Comparison of ENCODE assay signal across 26 cellular contexts in genomic region chr1:225253784-225254183, GRCh38.
DNase-seq lines count a peak whose midpoint lies in the region; ATAC-seq and TF ChIP-seq lines count a peak whose summit lies in the region.
"Had no signal": no experiment of that assay in that cellular context is flagged by ENCODE, and none has a peak within 500 bp of the region (broad histone marks: within the 10 kb centered on the region; RNA-seq: fewer than 3 reads in every experiment).

No MANE protein-coding gene starts in this region.

- no peaks in the 10 kb centered on the region for H3K4me1 Mint-ChIP-seq in glutamatergic neuron (ENCODE audit: low read depth, unreplicated experiment)
- H3K4me1 Mint-ChIP-seq: endodermal cell, GM23338 had no signal

- H3K9ac ChIP-seq in GM23248 = no peak overlapping the region

- no peaks in the 10 kb centered on the region for H3K27me3 ChIP-seq in GM23248 (replicated peaks; ENCODE audit: insufficient read depth)
- H3K27me3 ChIP-seq: body of pancreas, right lobe of liver had no signal

- peaks cover 12% of the 10 kb centered on the region for H3K4me1 ChIP-seq in GM23248 (ENCODE audit: insufficient read depth)
- H3K4me1 ChIP-seq: body of pancreas, right lobe of liver had no signal

- no peaks in the 10 kb centered on the region for H3K9me3 Mint-ChIP-seq in glutamatergic neuron (ENCODE audit: unreplicated experiment)
- H3K9me3 Mint-ChIP-seq: activated naive CD4-positive, alpha-beta T cell treated with anti-CD3 and anti-CD28 coated beads, Interleukin-2, amount 50 U/mL, for 72 hours; GM23338 had no signal

- H3K36me3 Mint-ChIP-seq in glutamatergic neuron (ENCODE audit: unreplicated experiment) = peaks cover 3% of the 10 kb centered on the region
- H3K36me3 Mint-ChIP-seq: activated naive CD4-positive, alpha-beta T cell treated with anti-CD3 and anti-CD28 coated beads, Interleukin-2, amount 50 U/mL, for 72 hours; memory B cell; naive B cell had no signal

- no peak overlapping the region for H2AFZ ChIP-seq in GM23248
- H2AFZ ChIP-seq: GM23338 had no signal

- no peak overlapping the region for H3K27ac ChIP-seq in GM23248
- H3K27ac ChIP-seq: body of pancreas, C4-2B, right lobe of liver had no signal

- H3K27me3 Mint-ChIP-seq in glutamatergic neuron (ENCODE audit: unreplicated experiment) = no peaks in the 10 kb centered on the region

- H3K36me3 ChIP-seq in GM23248 (ENCODE audit: low read depth) = no peaks in the 10 kb centered on the region
- H3K36me3 ChIP-seq: right lobe of liver had no signal

- in situ Hi-C loops in GM23248 (cut with MboI) = no loop called here

- no peaks in the 10 kb centered on the region for H3K9me3 ChIP-seq in GM23248 (ENCODE audit: low read depth)
- H3K9me3 ChIP-seq: body of pancreas, right lobe of liver had no signal

- TF ChIP-seq CTCF in fibroblast of mammary gland (conservative IDR thresholded peaks at IDR 0.05; ENCODE audit: control insufficient read depth, insufficient read depth, low read depth, low read length) (no peak), glutamatergic neuron (IDR thresholded peaks at IDR 0.05; ENCODE audit: partially characterized antibody, unreplicated experiment) (no peak)

- no peaks in the 10 kb centered on the region for H3K79me2 ChIP-seq in GM23248 (ENCODE audit: insufficient read depth)

- H3K4me3 ChIP-seq in GM23248 = no peak overlapping the region
- H3K4me3 ChIP-seq in fibroblast of mammary gland (ENCODE audit: control insufficient read depth, low read depth, low read length) = no peak overlapping the region
- H3K4me3 ChIP-seq: body of pancreas, GM23338, right lobe of liver had no signal

- ATAC-seq in left colon = no peak
- ATAC-seq: activated naive CD4-positive, alpha-beta T cell treated with anti-CD3 and anti-CD28 coated beads, Interleukin-2, amount 50 U/mL, for 72 hours; body of pancreas; GM23338; right lobe of liver had no signal

- H3F3A ChIP-seq in GM23248 (ENCODE audit: insufficient read depth) = peaks cover 16% of the 10 kb centered on the region; the same call in 1 of the 2 replicates

- WGBS in GM23248 (ENCODE audit: low coverage in 1 of 2, low lambda C conversion rate in 2 of 2, missing lambda C conversion rate in 2 of 2), 2 experiments = 20% methylated on average over 3 of the region's 3 CpGs

- peak overlapping the region; percentile 5 for H3K4me2 ChIP-seq in GM23248 (ENCODE audit: unreplicated experiment)
- H3K4me2 ChIP-seq: GM23338 had no signal

- DNase-seq in A172 (ENCODE audit: low spot score) = peak; percentile 18
- DNase-seq in GM23248 = peak; percentile 79
- DNase-seq in RPMI7951 (ENCODE audit: low read depth) = peak; percentile 72
- peak; percentile 12 for DNase-seq in fibroblast of mammary gland (ENCODE audit: low read depth)
- no peak for DNase-seq in activated CD8-positive, alpha-beta memory T cell treated with anti-CD3 and anti-CD28 coated beads, Interleukin-2, amount 50 U/mL, for 4 hours
- DNase-seq in left colon = no peak
- no peak for DNase-seq in glutamatergic neuron
- DNase-seq in activated effector memory CD4-positive, alpha-beta T cell treated with anti-CD3 and anti-CD28 coated beads, Interleukin-2, amount 50 U/mL, for 16 hours = no peak
- DNase-seq: activated CD4-positive, alpha-beta T cell treated with anti-CD3 and anti-CD28 coated beads for 1 hour; activated CD8-positive, alpha-beta memory T cell treated with anti-CD3 and anti-CD28 coated beads for 24 hours; activated T-cell treated with anti-CD3 and anti-CD28 coated beads, Interleukin-2, amount 50 U/mL, for 48 hours; body of pancreas; endodermal cell; GF-D8; Karpas-422; kidney; naive B cell; NCI-H1092; NCI-H2029; NCI-H446 treated with DMSO at 0.1 percent for 48 hours; right lobe of liver; stimulated activated CD4-positive, alpha-beta T cell treated with anti-CD3 and anti-CD28 coated beads, Interleukin-15, amount 100 ng/mL, for 24 hours had no signal

- intact Hi-C loops in left colon (cut with DNase I, micrococcal nuclease) = no loop called here

- H3K9me2 ChIP-seq in GM23248 (ENCODE audit: insufficient read depth) = no peaks in the 10 kb centered on the region

- no peaks in the 10 kb centered on the region for H4K20me1 ChIP-seq in GM23248 (ENCODE audit: insufficient read depth)

- H3K27ac Mint-ChIP-seq in glutamatergic neuron (ENCODE audit: unreplicated experiment) = no peak overlapping the region
- H3K27ac Mint-ChIP-seq: activated naive CD4-positive, alpha-beta T cell treated with anti-CD3 and anti-CD28 coated beads, Interleukin-2, amount 50 U/mL, for 72 hours; endodermal cell; GM23338; memory B cell; naive B cell had no signal

- no peak overlapping the region for H3K4me3 Mint-ChIP-seq in glutamatergic neuron (ENCODE audit: unreplicated experiment)
- H3K4me3 Mint-ChIP-seq: endodermal cell, GM23338, memory B cell, naive B cell had no signal

Comparison
In these comparisons a context has a peak if more than half of its experiments do, and no peak if none do; other contexts are left out.
1. DNase-seq: peak in A172 (single experiment), GM23248 (single experiment), RPMI7951 (single experiment) and fibroblast of mammary gland (single experiment); none in activated CD8-positive, alpha-beta memory T cell treated with anti-CD3 and anti-CD28 coated beads, Interleukin-2, amount 50 U/mL, for 4 hours (single experiment), left colon (0 of 2), glutamatergic neuron (single experiment) and activated effector memory CD4-positive, alpha-beta T cell treated with anti-CD3 and anti-CD28 coated beads, Interleukin-2, amount 50 U/mL, for 16 hours (single experiment).